Comparison of ENCODE assay signal across 27 cellular contexts in the genomic region with DNA sequence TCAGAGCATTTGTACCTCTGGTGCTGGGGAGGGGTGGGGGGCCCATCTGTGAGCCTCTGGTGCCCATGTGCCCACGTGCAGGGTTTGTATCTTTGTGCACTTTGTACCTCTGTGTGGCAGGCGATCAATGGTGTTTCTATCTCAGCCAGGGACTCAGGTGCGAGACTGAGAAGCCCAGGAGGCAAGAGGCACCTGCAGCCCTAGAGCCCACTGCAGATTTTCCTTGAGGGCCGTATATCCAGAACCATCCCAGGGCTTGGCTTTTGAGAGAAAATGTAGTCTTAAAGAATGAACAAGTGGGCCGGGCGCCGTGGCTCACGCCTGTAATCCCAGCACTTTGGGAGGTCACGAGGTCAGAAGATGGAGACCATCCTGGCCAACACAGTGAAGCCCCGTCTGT. TPM values are rescaled to one million over a fixed set of nuclear protein-coding genes. Genes with fewer than 3 reads are reported as not detected.
"Had no signal": no experiment of that assay in that cellular context is flagged by ENCODE, and none has a peak within 500 bp of the region (broad histone marks: within the 10 kb centered on the region; RNA-seq: fewer than 3 reads in every experiment).

No MANE protein-coding gene starts in this region.

- H3K27ac ChIP-seq: colonic mucosa, esophagus squamous epithelium, gastrocnemius medialis, heart right ventricle, left lung, lower lobe of right lung had no signal

- H3K4me3 Mint-ChIP-seq: central memory CD8-positive, alpha-beta T cell; mesothelial cell of epicardium had no signal

- H3K36me3 Mint-ChIP-seq: mesothelial cell of epicardium, naive B cell had no signal

- H3K9me3 ChIP-seq: colonic mucosa, esophagus squamous epithelium, gastrocnemius medialis, heart right ventricle, left lung, lower lobe of right lung, mucosa of descending colon had no signal

- ATAC-seq: gastrocnemius medialis, heart right ventricle, left colon, left lung, left ventricle myocardium superior, lower lobe of right lung, mucosa of descending colon had no signal

- H3K4me1 Mint-ChIP-seq: central memory CD8-positive, alpha-beta T cell; mesothelial cell of epicardium; naive B cell had no signal

- H3K27me3 ChIP-seq: colonic mucosa, esophagus squamous epithelium, gastrocnemius medialis, heart right ventricle, left lung had no signal

- FAIRE-seq: endothelial cell of umbilical vein, islet of Langerhans, kidney had no signal

- H3K27ac Mint-ChIP-seq: mesothelial cell of epicardium had no signal

- H3K4me3 ChIP-seq: colonic mucosa, esophagus squamous epithelium, gastrocnemius medialis, heart right ventricle, left lung, lower lobe of right lung, mucosa of descending colon had no signal

- H3K36me3 ChIP-seq: colonic mucosa, esophagus squamous epithelium, gastrocnemius medialis, heart right ventricle, left lung, lower lobe of right lung had no signal

- DNase-seq: cerebellar nuclear complex; colonic mucosa; dermis blood vessel endothelial cell; effector CD4-positive, alpha-beta T cell; effector memory CD4-positive, alpha-beta T cell; esophagus squamous epithelium; foreskin fibroblast; foreskin melanocyte; gastrocnemius medialis; heart right ventricle; hippocampal formation; kidney; kidney glomerular epithelial cell; left colon; left lung; left ventricle myocardium superior; lower lobe of right lung; mesenchymal stem cell; mucosa of descending colon; naive B cell had no signal

- H3K4me1 ChIP-seq: colonic mucosa, esophagus squamous epithelium, gastrocnemius medialis, heart right ventricle, left lung, lower lobe of right lung had no signal

- H3K9me3 Mint-ChIP-seq: central memory CD8-positive, alpha-beta T cell; mesothelial cell of epicardium; naive B cell had no signal

RNA-seq across cellular contexts. Expression of a gene that starts 52.2 kb away (rescaled TPM):
- total RNA-seq: dermis blood vessel endothelial cell, epithelial cell of proximal tubule, lung microvascular endothelial cell, myocyte had no signal
